25 cellular contexts compared by ENCODE assay signal in the genomic region with DNA sequence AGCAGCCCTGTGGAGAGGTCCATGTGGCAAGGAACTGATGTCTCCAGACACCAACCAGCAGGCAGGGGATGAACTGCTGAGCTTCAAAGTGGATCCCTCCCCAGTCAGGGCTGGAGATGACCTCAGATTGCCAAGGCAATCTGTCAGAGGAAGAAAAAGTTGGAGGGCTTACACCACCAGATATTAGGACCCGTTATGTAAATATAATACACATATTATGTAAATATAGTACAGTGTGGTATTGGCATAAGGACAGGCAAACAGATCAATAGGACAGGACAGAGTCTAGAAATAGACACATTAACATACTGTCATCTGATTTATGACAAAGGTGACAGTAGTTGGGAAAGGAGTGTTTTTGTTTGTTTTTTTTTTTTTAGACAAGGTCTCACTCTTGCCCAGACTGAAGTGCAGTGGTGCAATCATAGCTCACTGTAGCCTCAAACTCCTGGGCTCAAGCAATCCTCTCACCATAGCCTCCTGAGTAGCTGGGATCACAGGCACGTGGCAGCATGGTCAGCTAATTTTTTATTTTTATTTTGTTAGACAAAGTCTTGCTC. TPM values are rescaled to one million over a fixed set of nuclear protein-coding genes. Genes with fewer than 3 reads are reported as not detected.
A peak's percentile ranks its signal among the peaks of the same experiment; 100 is the strongest.
DNase-seq lines count a peak whose midpoint lies in the region; ATAC-seq, FAIRE-seq and TF ChIP-seq lines count a peak whose summit lies in the region.
"Had no signal": no experiment of that assay in that cellular context is flagged by ENCODE, and none has a peak within 500 bp of the region (broad histone marks: within the 10 kb centered on the region; RNA-seq: fewer than 3 reads in every experiment).

No MANE protein-coding gene starts in this region.

- H3K4me3 ChIP-seq in K562 (no peak overlapping the region), liver (ENCODE audit: low read depth in 1 of 3, low read length in 3 of 3) (no peak overlapping the region)
- H3K4me3 ChIP-seq in CD4-positive, alpha-beta memory T cell (ENCODE audit: low read length in 2 of 2) = no peak overlapping the region
- H3K4me3 ChIP-seq: GM12878, MG63, SJCRH30 had no signal

- no peak overlapping the region for H3K4me3 Mint-ChIP-seq in type B pancreatic cell
- H3K4me3 Mint-ChIP-seq in CD4-positive, alpha-beta memory T cell = no peak overlapping the region
- H3K4me3 Mint-ChIP-seq: CD4-positive, alpha-beta T cell had no signal

- TF ChIP-seq RAD21 in K562 (CRISPR knock-in tag; conservative IDR thresholded peaks at IDR 0.05 in 1 of 2, IDR thresholded peaks at IDR 0.05 in 1 of 2) = no peak
- no peak for TF ChIP-seq RAD21 in liver (IDR thresholded peaks at IDR 0.05)

- no peak for TF ChIP-seq POLR2A in K562 (conservative IDR thresholded peaks at IDR 0.05)

- no peak overlapping the region for H3K4me2 ChIP-seq in K562 (ENCODE audit: insufficient read depth, low read length)

- H3K27ac Mint-ChIP-seq in type B pancreatic cell = peak overlapping the region; percentile 16
- peak overlapping the region in 1 of 7 donors; percentile 24 for H3K27ac Mint-ChIP-seq in CD4-positive, alpha-beta memory T cell
- H3K27ac Mint-ChIP-seq: CD4-positive, alpha-beta T cell had no signal

- H3K36me3 ChIP-seq in K562 (ENCODE audit: control insufficient read depth, insufficient read depth, low read length) (no peaks in the 10 kb centered on the region), liver (ENCODE audit: control insufficient read depth in 4 of 4, insufficient read depth in 3 of 4, low read depth in 1 of 4, low read length in 3 of 4) (no peaks in the 10 kb centered on the region)
- H3K36me3 ChIP-seq in CD4-positive, alpha-beta memory T cell (ENCODE audit: insufficient read depth, low read length) = no peaks in the 10 kb centered on the region
- H3K36me3 ChIP-seq: BE2C, MG63, SJCRH30 had no signal

- no peaks in the 10 kb centered on the region for H4K20me1 ChIP-seq in K562 (replicated peaks; ENCODE audit: control insufficient read depth, insufficient read depth, low read length)

- H3K9me1 ChIP-seq in K562 (ENCODE audit: control insufficient read depth, insufficient read depth, low read length) = no peaks in the 10 kb centered on the region

- BruUV-seq in K562 (replicated peaks; lab: Mats Ljungman, UMichigan) = no TSS peak

- no peak overlapping the region for H3K27ac ChIP-seq in K562 (ENCODE audit: extremely low read depth, low read depth, low read length)
- H3K27ac ChIP-seq in liver (ENCODE audit: low read depth in 1 of 2, low read length in 2 of 2) = peak overlapping the region; percentile 82 to 84
- H3K27ac ChIP-seq in CD4-positive, alpha-beta memory T cell (ENCODE audit: low read depth, low read length) = no peak overlapping the region
- H3K27ac ChIP-seq: RWPE1, SJCRH30 had no signal

- DNase-seq in SHP77 treated with DMSO at 0.1 percent for 48 hours (lab: John Stamatoyannopoulos, UW) (peak; percentile 7), SHP77 (lab: John Stamatoyannopoulos, UW) (no peak), K562 (ENCODE audit: extremely low read depth in 1 of 4, low spot score in 3 of 4) (no peak), type B pancreatic cell (ENCODE audit: extremely low spot score, unreplicated experiment) (no peak)
- DNase-seq in CD4-positive, alpha-beta memory T cell = no peak
- DNase-seq: BE2C; CD4-positive, alpha-beta T cell; EL; IMR-90; Karpas-422; MG63; NCI-H1048; NCI-H1436 treated with DMSO at 0.1 percent for 48 hours; NCI-H2081; NCI-H526; PC-3; SJCRH30 had no signal

- 20% methylated on average over 2 of the region's 2 CpGs for WGBS in K562 (ENCODE audit: insufficient coverage, low coverage, missing lambda C conversion rate)
- 36% methylated on average over 2 of the region's 2 CpGs for WGBS in liver

- CTCF ChIA-PET in K562 (lab: Yijun Ruan, JAX; ENCODE audit: low intra/inter-chr PET ratio) = no interaction called here
- CTCF ChIA-PET in CD4-positive, alpha-beta memory T cell (lab: Charles Lee; ENCODE audit: partially characterized antibody) = no interaction called here

- H3K9me3 ChIP-seq in K562 (replicated peaks; ENCODE audit: control insufficient read depth, insufficient read depth, low read depth, low read length) = no peaks in the 10 kb centered on the region
- H3K9me3 ChIP-seq in liver (ENCODE audit: control insufficient read depth in 4 of 4, low read length in 3 of 4) = no peaks in the 10 kb centered on the region
- no peaks in the 10 kb centered on the region for H3K9me3 ChIP-seq in CD4-positive, alpha-beta memory T cell (ENCODE audit: control insufficient read depth in 1 of 2, low read length in 2 of 2)
- H3K9me3 ChIP-seq: BE2C, MG63, SJCRH30 had no signal

- no peaks in the 10 kb centered on the region for H3K79me2 ChIP-seq in K562 (ENCODE audit: control insufficient read depth, insufficient read depth, low read length)

- no peak for FAIRE-seq in K562 (lab: Jason Lieb, UNC)
- FAIRE-seq: A204.1, GM12878, GM19239, H1 had no signal

- TF ChIP-seq EP300 in K562 (IDR thresholded peaks at IDR 0.05; ENCODE audit: low read length) = no peak

- TF ChIP-seq CTCF in K562 (IDR thresholded peaks at IDR 0.05 in 2 of 3, conservative IDR thresholded peaks at IDR 0.05 in 1 of 3; ENCODE audit: insufficient read depth in 2 of 3, low read depth in 1 of 3, low read length in 3 of 3) (no peak), liver (IDR thresholded peaks at IDR 0.05; ENCODE audit: low read depth, low read length, missing input control) (no peak), type B pancreatic cell (conservative IDR thresholded peaks at IDR 0.05) (no peak)

- H3K27me3 Mint-ChIP-seq in type B pancreatic cell = no peaks in the 10 kb centered on the region
- no peaks in the 10 kb centered on the region for H3K27me3 Mint-ChIP-seq in CD4-positive, alpha-beta memory T cell
- H3K27me3 Mint-ChIP-seq: CD4-positive, alpha-beta T cell had no signal

- ATAC-seq in K562 = no peak
- ATAC-seq in HG02610 (IDR thresholded peaks at IDR 0.05; ENCODE audit: unreplicated experiment) = no peak
- no peak for ATAC-seq in GM21390 (IDR thresholded peaks at IDR 0.05; ENCODE audit: unreplicated experiment)
- ATAC-seq: GM12878, PC-3 had no signal

- in situ Hi-C loops in K562 (cut with MboI) = no loop called here

- intact Hi-C loops in K562 (cut with micrococcal nuclease) = no loop called here
- intact Hi-C loops in CD4-positive, alpha-beta memory T cell (cut with micrococcal nuclease) = no loop called here

- H3K27me3 ChIP-seq in K562 (ENCODE audit: control insufficient read depth in 2 of 2, insufficient read depth in 2 of 2, low read length in 2 of 2) = no peaks in the 10 kb centered on the region; a peak in 1 of 5 replicates
- H3K27me3 ChIP-seq in liver (ENCODE audit: control insufficient read depth in 4 of 4, insufficient read depth in 4 of 4, low read length in 3 of 4) = no peaks in the 10 kb centered on the region
- H3K27me3 ChIP-seq in CD4-positive, alpha-beta memory T cell (ENCODE audit: insufficient read depth, low read length) = no peaks in the 10 kb centered on the region
- H3K27me3 ChIP-seq: BE2C, MG63, SJCRH30 had no signal

- POLR2A ChIA-PET in K562 (lab: Yijun Ruan, JAX) = interaction anchor here (0.6 kb wide), 1 partner anchor 28 kb away, joined by 4 read pairs; no protein-coding TSS in a partner anchor
- POLR2A ChIA-PET in CD4-positive, alpha-beta memory T cell (lab: Charles Lee; ENCODE audit: partially characterized antibody) = interaction anchor here (1.1 to 1.3 kb wide), 2 partner anchors 16 to 26 kb away, joined by 3 read pairs; no protein-coding TSS in a partner anchor

- H3K4me1 Mint-ChIP-seq in type B pancreatic cell (ENCODE audit: unreplicated experiment) = peaks cover 9% of the 10 kb centered on the region
- no peaks in the 10 kb centered on the region for H3K4me1 Mint-ChIP-seq in CD4-positive, alpha-beta memory T cell

- no peak overlapping the region for H2AFZ ChIP-seq in K562 (ENCODE audit: low read depth, low read length)

- H3K9me3 Mint-ChIP-seq in type B pancreatic cell = no peaks in the 10 kb centered on the region
- H3K9me3 Mint-ChIP-seq in CD4-positive, alpha-beta memory T cell = no peaks in the 10 kb centered on the region
- H3K9me3 Mint-ChIP-seq: CD4-positive, alpha-beta T cell had no signal

- H3K9ac ChIP-seq in K562 (ENCODE audit: insufficient read depth in 1 of 2, low read depth in 2 of 2, low read length in 2 of 2) = no peak overlapping the region
- no peak overlapping the region for H3K9ac ChIP-seq in liver (ENCODE audit: low read depth in 1 of 2, low read length in 2 of 2)

- H3K4me1 ChIP-seq in K562 (replicated peaks in 1 of 2; ENCODE audit: control insufficient read depth in 2 of 2, insufficient read depth in 2 of 2, low read length in 2 of 2) (no peaks in the 10 kb centered on the region; a peak in 2 of 5 replicates), liver (ENCODE audit: control insufficient read depth in 4 of 4, insufficient read depth in 4 of 4, low read length in 3 of 4) (peaks cover 0 to 14% (median 6%) of the 10 kb centered on the region in 4 donors)
- no peaks in the 10 kb centered on the region for H3K4me1 ChIP-seq in CD4-positive, alpha-beta memory T cell (ENCODE audit: insufficient read depth, low read length)
- H3K4me1 ChIP-seq: BE2C, SJCRH30 had no signal

- no peaks in the 10 kb centered on the region for H3K36me3 Mint-ChIP-seq in type B pancreatic cell
- H3K36me3 Mint-ChIP-seq in CD4-positive, alpha-beta memory T cell = no peaks in the 10 kb centered on the region

RNA-seq across cellular contexts. Expression of gene RAB7A, which starts 18.0 kb away (rescaled TPM):
- total RNA-seq in K562 (2011; cell fraction: chromatin; rRNA removed; ENCODE audit: low replicate concordance) = 37.7 and 69.3 TPM in 2 replicates
- total RNA-seq in K562 (2011; cell fraction: nucleolus; rRNA removed) = 15.8 and 20.3 TPM in 2 replicates
- total RNA-seq in K562 (2011; cell fraction: nucleoplasm; rRNA removed) = 35.5 and 61.5 TPM in 2 replicates
- total RNA-seq in K562 (2014; rRNA removed) = 35.7 and 46.8 TPM in 2 replicates
- total RNA-seq in K562 (2014; rRNA removed; fragmentation: Illumina TruSeq; extraction: Trizol) = 58.7 and 61.4 TPM in 2 replicates
- total RNA-seq in K562 (2015; rRNA removed; fragmentation: Illumina TruSeq; extraction: Trizol) = 72.8 and 74.4 TPM in 2 replicates
- total RNA-seq in K562 (2021) = 131 and 140 TPM in 2 replicates
- polyA plus RNA-seq in K562 (2011; rRNA removed) = 151 and 204 TPM in 2 replicates
- polyA plus RNA-seq in K562 (2011; cell fraction: cytosol; rRNA removed) = 130 and 165 TPM in 2 replicates
- polyA plus RNA-seq in K562 (2011; cell fraction: nucleus; rRNA removed) = 24.8 and 31.5 TPM in 2 replicates
- 140 and 180 TPM in 2 replicates for polyA plus RNA-seq in K562 (2012)
- 169 and 200 TPM in 2 replicates for polyA plus RNA-seq in K562 (2014; fragmentation: Illumina TruSeq; extraction: Trizol)
- polyA plus RNA-seq in K562 (2014; fragmentation: Nextera tagmentation; extraction: Ambion mirVana) = 10 to 100 TPM; 30.9 to 36.1 TPM
- polyA plus RNA-seq in K562 (2014; rRNA removed) = 131 and 138 TPM in 2 replicates
- 94.5 and 123 TPM in 2 replicates for polyA minus RNA-seq in K562 (2011; rRNA and poly(A)+ RNA removed)
- polyA minus RNA-seq in K562 (2011; cell fraction: cytosol; rRNA and poly(A)+ RNA removed) = 78.5 and 84.5 TPM in 2 replicates
- 9.7 and 13.7 TPM in 2 replicates for polyA minus RNA-seq in K562 (2011; cell fraction: nucleus; rRNA and poly(A)+ RNA removed)
- 10 to 100 TPM; 34.6 to 39.1 TPM for total RNA-seq in liver
- polyA plus RNA-seq in liver = 10 to 100 TPM; 87.7 to 90.6 TPM
- 157 and 216 TPM in 2 replicates for total RNA-seq in type B pancreatic cell (ENCODE audit: low replicate concordance)
- total RNA-seq in CD4-positive, alpha-beta memory T cell = 100 to 1,000 TPM; 141 to 152 TPM
- 100 to 1,000 TPM; 185 to 269 TPM for polyA plus RNA-seq in CD4-positive, alpha-beta memory T cell

RNA-seq across cellular contexts. Expression of gene RPN1, which starts 57.4 kb away (rescaled TPM):
- 307 and 408 TPM in 2 replicates for total RNA-seq in K562 (2011; cell fraction: chromatin; rRNA removed; ENCODE audit: low replicate concordance)
- total RNA-seq in K562 (2011; cell fraction: nucleolus; rRNA removed) = 556 and 558 TPM in 2 replicates
- total RNA-seq in K562 (2011; cell fraction: nucleoplasm; rRNA removed) = 513 and 556 TPM in 2 replicates
- total RNA-seq in K562 (2014; rRNA removed) = 178 and 259 TPM in 2 replicates
- 145 and 148 TPM in 2 replicates for total RNA-seq in K562 (2014; rRNA removed; fragmentation: Illumina TruSeq; extraction: Trizol)
- total RNA-seq in K562 (2015; rRNA removed; fragmentation: Illumina TruSeq; extraction: Trizol) = 177 and 181 TPM in 2 replicates
- 145 and 157 TPM in 2 replicates for total RNA-seq in K562 (2021)
- 276 and 300 TPM in 2 replicates for polyA plus RNA-seq in K562 (2011; rRNA removed)
- 176 and 214 TPM in 2 replicates for polyA plus RNA-seq in K562 (2011; cell fraction: cytosol; rRNA removed)
- 75.2 and 102 TPM in 2 replicates for polyA plus RNA-seq in K562 (2011; cell fraction: nucleus; rRNA removed)
- polyA plus RNA-seq in K562 (2012) = 132 and 168 TPM in 2 replicates
- polyA plus RNA-seq in K562 (2014; fragmentation: Illumina TruSeq; extraction: Trizol) = 149 and 168 TPM in 2 replicates
- polyA plus RNA-seq in K562 (2014; fragmentation: Nextera tagmentation; extraction: Ambion mirVana) = 10 to 100 TPM; 39.5 to 58.4 TPM
- polyA plus RNA-seq in K562 (2014; rRNA removed) = 130 and 155 TPM in 2 replicates
- polyA minus RNA-seq in K562 (2011; rRNA and poly(A)+ RNA removed) = 336 and 376 TPM in 2 replicates
- 146 and 148 TPM in 2 replicates for polyA minus RNA-seq in K562 (2011; cell fraction: cytosol; rRNA and poly(A)+ RNA removed)
- polyA minus RNA-seq in K562 (2011; cell fraction: nucleus; rRNA and poly(A)+ RNA removed) = 41.9 and 66.5 TPM in 2 replicates
- total RNA-seq in liver = 100 to 1,000 TPM; 252 to 407 TPM
- 100 to 1,000 TPM; 132 to 247 TPM for polyA plus RNA-seq in liver
- total RNA-seq in type B pancreatic cell (ENCODE audit: low replicate concordance) = 192 and 228 TPM in 2 replicates
- total RNA-seq in CD4-positive, alpha-beta memory T cell = 100 to 1,000 TPM; 121 to 127 TPM
- polyA plus RNA-seq in CD4-positive, alpha-beta memory T cell = 100 to 1,000 TPM; 249 to 320 TPM

Comparison
In these comparisons a context has a peak if more than half of its experiments do, and no peak if none do; other contexts are left out.
1. H3K27ac ChIP-seq: peak in liver (2 of 2); none in K562 (single experiment) and CD4-positive, alpha-beta memory T cell (single experiment).